In the genomic region with DNA sequence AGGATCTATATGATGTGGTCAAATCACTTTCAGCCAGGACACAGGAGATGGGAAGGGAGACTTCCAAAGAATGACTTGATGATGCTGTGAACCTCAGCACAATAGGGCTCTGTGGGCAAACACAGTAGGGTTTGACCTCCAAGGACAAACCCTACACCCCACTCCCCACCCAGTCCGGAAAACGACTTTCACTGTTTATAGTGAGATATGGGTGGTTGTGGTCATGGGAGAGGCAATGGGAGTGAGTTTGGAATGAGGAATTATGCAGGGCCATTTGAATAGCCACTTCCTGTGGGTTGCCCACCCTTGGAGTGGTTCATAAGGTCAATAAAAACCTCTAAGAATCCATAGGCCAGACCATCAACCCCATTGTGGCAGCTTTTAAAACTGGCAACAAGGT, we compare ENCODE assay signal across 23 cellular contexts. TPM values are rescaled to one million over a fixed set of nuclear protein-coding genes. Genes with fewer than 3 reads are reported as not detected.
A peak's percentile ranks its signal among the peaks of the same experiment; 100 is the strongest.
DNase-seq lines count a peak whose midpoint lies in the region; ATAC-seq and TF ChIP-seq lines count a peak whose summit lies in the region.
"Had no signal": no experiment of that assay in that cellular context is flagged by ENCODE, and none has a peak within 500 bp of the region (broad histone marks: within the 10 kb centered on the region; RNA-seq: fewer than 3 reads in every experiment).

No MANE protein-coding gene starts in this region.

- peaks cover 31 to 60% (median 43%) of the 10 kb centered on the region in 4 donors for H3K4me1 Mint-ChIP-seq in CD4-positive, alpha-beta memory T cell
- H3K4me1 Mint-ChIP-seq in activated naive CD8-positive, alpha-beta T cell (ENCODE audit: low read depth) = peaks cover 43% of the 10 kb centered on the region
- peaks cover 40 to 45% of the 10 kb centered on the region in 2 donors for H3K4me1 Mint-ChIP-seq in natural killer cell

- no peaks in the 10 kb centered on the region for H3K9me3 Mint-ChIP-seq in CD4-positive, alpha-beta memory T cell
- no peaks in the 10 kb centered on the region for H3K9me3 Mint-ChIP-seq in activated naive CD8-positive, alpha-beta T cell (ENCODE audit: low read depth)
- H3K9me3 Mint-ChIP-seq in natural killer cell = no peaks in the 10 kb centered on the region
- H3K9me3 Mint-ChIP-seq: activated B cell treated with CpG ODN at 0.5 μM for 24 hours, memory B cell had no signal

- no peaks in the 10 kb centered on the region for H3K27me3 Mint-ChIP-seq in CD4-positive, alpha-beta memory T cell
- H3K27me3 Mint-ChIP-seq in activated naive CD8-positive, alpha-beta T cell = no peaks in the 10 kb centered on the region
- peaks cover 3 to 7% of the 10 kb centered on the region in 2 donors for H3K27me3 Mint-ChIP-seq in natural killer cell (ENCODE audit: low read depth in 2 of 2)
- H3K27me3 Mint-ChIP-seq: activated B cell treated with CpG ODN at 0.5 μM for 24 hours, memory B cell had no signal

- intact Hi-C loops in CD4-positive, alpha-beta memory T cell (cut with micrococcal nuclease) = no loop called here
- intact Hi-C loops in natural killer cell (cut with micrococcal nuclease) = no loop called here
- intact Hi-C loops in left ventricle myocardium superior (cut with micrococcal nuclease) = no loop called here

- CTCF ChIA-PET in CD4-positive, alpha-beta memory T cell (lab: Charles Lee; ENCODE audit: partially characterized antibody) = interaction anchor here (1.1 kb wide), 1 partner anchor 10 kb away, joined by 3 read pairs; no protein-coding TSS in a partner anchor

- H3K4me1 ChIP-seq in CD4-positive, alpha-beta memory T cell (ENCODE audit: insufficient read depth, low read length) = peaks cover 50% of the 10 kb centered on the region
- H3K4me1 ChIP-seq: colonic mucosa, parathyroid adenoma had no signal

- no peak for DNase-seq in CD4-positive, alpha-beta memory T cell
- DNase-seq in HT-29 (ENCODE audit: low spot score) (peak; percentile 38), natural killer cell (no peak), NAMALWA (ENCODE audit: low spot score) (no peak), left ventricle myocardium superior (no peak)
- DNase-seq: activated B cell treated with CpG ODN at 0.5 μM for 24 hours, body of pancreas, colonic mucosa, hypothalamus, NCI-H146, NCI-H774, OCI-M1, SHP77, upper lobe of left lung had no signal

- POLR2A ChIA-PET in CD4-positive, alpha-beta memory T cell (lab: Charles Lee; ENCODE audit: partially characterized antibody) = interaction anchor here (0.7 to 1.6 kb wide), 5 partner anchors 10 to 42 kb away, joined by 3 to 4 read pairs (median 3); no protein-coding TSS in a partner anchor

- H3K27me3 ChIP-seq in CD4-positive, alpha-beta memory T cell (ENCODE audit: insufficient read depth, low read length) = no peaks in the 10 kb centered on the region
- H3K27me3 ChIP-seq: body of pancreas, upper lobe of left lung had no signal

- TF ChIP-seq CTCF in natural killer cell (IDR thresholded peaks at IDR 0.05) = no peak

- peaks cover 0 to 2% of the 10 kb centered on the region in 2 donors for H3K36me3 Mint-ChIP-seq in CD4-positive, alpha-beta memory T cell
- H3K36me3 Mint-ChIP-seq in activated naive CD8-positive, alpha-beta T cell = no peaks in the 10 kb centered on the region
- no peaks in the 10 kb centered on the region for H3K36me3 Mint-ChIP-seq in natural killer cell
- H3K36me3 Mint-ChIP-seq: memory B cell had no signal

- ATAC-seq in natural killer cell = no peak
- no peak for ATAC-seq in GM18868 (IDR thresholded peaks at IDR 0.05; ENCODE audit: unreplicated experiment)
- no peak for ATAC-seq in HG03469 (IDR thresholded peaks at IDR 0.05; ENCODE audit: unreplicated experiment)
- no peak for ATAC-seq in left ventricle myocardium superior
- ATAC-seq: body of pancreas, sciatic nerve had no signal

- peak overlapping the region in 5 of 8 donors; percentile 31 to 84 (median 42) for H3K4me3 Mint-ChIP-seq in CD4-positive, alpha-beta memory T cell
- H3K4me3 Mint-ChIP-seq in activated naive CD8-positive, alpha-beta T cell = no peak overlapping the region
- H3K4me3 Mint-ChIP-seq in natural killer cell = peak overlapping the region; percentile 21
- H3K4me3 Mint-ChIP-seq: activated B cell treated with CpG ODN at 0.5 μM for 24 hours, memory B cell had no signal

- H3K9me3 ChIP-seq in CD4-positive, alpha-beta memory T cell (ENCODE audit: control insufficient read depth in 1 of 2, low read length in 2 of 2) = no peaks in the 10 kb centered on the region
- H3K9me3 ChIP-seq: body of pancreas, colonic mucosa, upper lobe of left lung had no signal

- peak overlapping the region; percentile 29 for H3K27ac ChIP-seq in CD4-positive, alpha-beta memory T cell (ENCODE audit: low read depth, low read length)
- H3K27ac ChIP-seq: body of pancreas, colonic mucosa, parathyroid adenoma had no signal

- H3K27ac Mint-ChIP-seq in CD4-positive, alpha-beta memory T cell = peak overlapping the region; percentile 74 to 99 (median 95)
- peak overlapping the region; percentile 86 for H3K27ac Mint-ChIP-seq in activated naive CD8-positive, alpha-beta T cell
- peak overlapping the region; percentile 94 to 95 for H3K27ac Mint-ChIP-seq in natural killer cell
- H3K27ac Mint-ChIP-seq: memory B cell had no signal

- no peaks in the 10 kb centered on the region for H3K36me3 ChIP-seq in CD4-positive, alpha-beta memory T cell (ENCODE audit: insufficient read depth, low read length)
- H3K36me3 ChIP-seq: colonic mucosa, upper lobe of left lung had no signal

- no peak overlapping the region for H3K4me3 ChIP-seq in CD4-positive, alpha-beta memory T cell (ENCODE audit: low read length in 2 of 2)
- H3K4me3 ChIP-seq: body of pancreas, colonic mucosa, upper lobe of left lung had no signal

RNA-seq across cellular contexts. Expression of gene PRNP, which starts 3.0 kb away (rescaled TPM):
- 10 to 100 TPM; 64.1 to 67.6 TPM for total RNA-seq in CD4-positive, alpha-beta memory T cell
- polyA plus RNA-seq in CD4-positive, alpha-beta memory T cell = 100 to 1,000 TPM; 130 to 160 TPM
- total RNA-seq in HT-29 (2014; rRNA removed; shearing (Covaris generic)) = 196 and 211 TPM in 2 replicates
- total RNA-seq in natural killer cell = 100 to 1,000 TPM in 2 of 3 donors, 10 to 100 TPM in 1; 90.4 to 114 (median 109) TPM
- total RNA-seq in left ventricle myocardium superior = 153 TPM

RNA-seq across cellular contexts. Expression of gene PRND, which starts 38.4 kb away (rescaled TPM):
- not detected for total RNA-seq in CD4-positive, alpha-beta memory T cell
- under 1 TPM in 1 of 2 donors, not detected in 1; 0.04 TPM for polyA plus RNA-seq in CD4-positive, alpha-beta memory T cell
- not detected in 2 replicates for total RNA-seq in HT-29 (2014; rRNA removed; shearing (Covaris generic))
- total RNA-seq in natural killer cell (not detected), left ventricle myocardium superior (not detected)
- total RNA-seq: activated B cell treated with CpG ODN at 0.5 μM for 24 hours; body of pancreas; kidney epithelial cell; T-helper 1 cell treated with Interleukin-12 subunit alpha and Interleukin-12 subunit beta and Interleukin-4 antibody, amounts not matched to agents 30 ng/mL and 1 ng/mL, for 36 hours had no signal
- polyA plus RNA-seq: endothelial cell of umbilical vein had no signal
